Comparison of ENCODE assay signal across 8 cellular contexts in genomic region chr19:2048104-2048958, GRCh38. TPM values are rescaled to one million over a fixed set of nuclear protein-coding genes. Genes with fewer than 3 reads are reported as not detected.
DNase-seq lines count a peak whose midpoint lies in the region; ATAC-seq and TF ChIP-seq lines count a peak whose summit lies in the region.

No MANE protein-coding gene starts in this region.

- peaks cover 49 to 65% (median 63%) of the 10 kb centered on the region in 11 experiments for H3K36me3 ChIP-seq in BLaER1 treated with 17β-estradiol and CSF1 and Interleukin-3, amounts not matched to agents 10 nM and 100 nM
- H3K36me3 ChIP-seq in OCI-LY7 (ENCODE audit: insufficient read depth, low read length), result peaks cover 49% of the 10 kb centered on the region
- H3K36me3 ChIP-seq in endocrine pancreas (ENCODE audit: control insufficient read depth, insufficient read depth, low read length), result no peaks in the 10 kb centered on the region
- H3K36me3 ChIP-seq in osteoblast (ENCODE audit: insufficient read depth, low read length), result peaks cover 16% of the 10 kb centered on the region

- ATAC-seq in HG03439 (IDR thresholded peaks at IDR 0.05; ENCODE audit: unreplicated experiment), result no peak
- no peak for ATAC-seq in HG03565 (IDR thresholded peaks at IDR 0.05; ENCODE audit: unreplicated experiment)

- H3K9ac ChIP-seq in BLaER1 treated with 17β-estradiol and CSF1 and Interleukin-3, amounts not matched to agents 10 nM and 100 nM, result peak overlapping the region; percentile 78 to 98 (median 90)
- H3K9ac ChIP-seq in endocrine pancreas (ENCODE audit: control insufficient read depth, insufficient read depth, low read length), result peak overlapping the region; percentile 54

- intact Hi-C loops in OCI-LY7 (cut with micrococcal nuclease; ENCODE audit: unreplicated experiment), result no loop called here

- H4K20me1 ChIP-seq in BLaER1 treated with 17β-estradiol and CSF1 and Interleukin-3, amounts not matched to agents 10 nM and 100 nM, result peaks cover 71 to 77% (median 74%) of the 10 kb centered on the region in 11 experiments
- 0 out of 2 replicates have a peak, but pooled peaks cover 6% of the 10 kb centered on the region for H4K20me1 ChIP-seq in OCI-LY7 (ENCODE audit: insufficient read depth, low read length)
- H4K20me1 ChIP-seq in osteoblast (ENCODE audit: insufficient read depth, low read length), result peaks cover 67% of the 10 kb centered on the region

- H3K4me2 ChIP-seq in BLaER1 treated with 17β-estradiol and CSF1 and Interleukin-3, amounts not matched to agents 10 nM and 100 nM, result peak overlapping the region; percentile 91 to 100 (median 99)
- H3K4me2 ChIP-seq in OCI-LY7 (ENCODE audit: low read length), result peak overlapping the region; percentile 93
- no peak overlapping the region for H3K4me2 ChIP-seq in osteoblast (ENCODE audit: insufficient read depth, low read length)

- H3K4me1 ChIP-seq in BLaER1 treated with 17β-estradiol and CSF1 and Interleukin-3, amounts not matched to agents 10 nM and 100 nM, result peaks cover 78 to 85% (median 82%) of the 10 kb centered on the region in 10 experiments
- H3K4me1 ChIP-seq in OCI-LY7 (ENCODE audit: insufficient read depth, low read length, poor library complexity, severe bottlenecking), result peaks cover 54% of the 10 kb centered on the region
- no peaks in the 10 kb centered on the region for H3K4me1 ChIP-seq in endocrine pancreas (ENCODE audit: control insufficient read depth, insufficient read depth, low read length)
- H3K4me1 ChIP-seq in osteoblast (ENCODE audit: insufficient read depth, low read length), result peaks cover 22% of the 10 kb centered on the region

- peak overlapping the region; percentile 87 to 100 (median 100) for H3K4me3 ChIP-seq in BLaER1 treated with 17β-estradiol and CSF1 and Interleukin-3, amounts not matched to agents 10 nM and 100 nM
- peak overlapping the region; percentile 98 for H3K4me3 ChIP-seq in OCI-LY7 (ENCODE audit: low read depth, low read length, poor library complexity, severe bottlenecking)
- no peak overlapping the region for H3K4me3 ChIP-seq in endocrine pancreas (ENCODE audit: control insufficient read depth, insufficient read depth, low read length)
- no peak overlapping the region for H3K4me3 ChIP-seq in osteoblast (ENCODE audit: insufficient read depth, low read length)

- POLR2A ChIA-PET in OCI-LY7 (lab: Charles Lee), result interaction anchor here (0.7 kb wide), 1 partner anchor 13 kb away, joined by 4 read pairs; no protein-coding TSS in a partner anchor

- no peaks in the 10 kb centered on the region for H3K9me3 ChIP-seq in BLaER1 treated with 17β-estradiol and CSF1 and Interleukin-3, amounts not matched to agents 10 nM and 100 nM (replicated peaks in 1 of 11)
- H3K9me3 ChIP-seq in OCI-LY7 (ENCODE audit: low read length) (no peaks in the 10 kb centered on the region), endocrine pancreas (ENCODE audit: control insufficient read depth, low read length) (no peaks in the 10 kb centered on the region), osteoblast (ENCODE audit: low read depth, low read length) (no peaks in the 10 kb centered on the region)

- H3K27ac ChIP-seq in BLaER1 treated with 17β-estradiol and CSF1 and Interleukin-3, amounts not matched to agents 10 nM and 100 nM, result peak overlapping the region; percentile 11 to 92 (median 78); a peak in 20 of 22 replicates
- H3K27ac ChIP-seq in OCI-LY7 (ENCODE audit: low read depth, low read length, poor library complexity, severe bottlenecking) (peak overlapping the region; percentile 16), osteoblast (ENCODE audit: low read depth, low read length) (no peak overlapping the region)

- CTCF ChIA-PET in OCI-LY7 (lab: Charles Lee; ENCODE audit: unreplicated experiment), result interaction anchor here (0.6 kb wide), 1 partner anchor 421 kb away, joined by 12 read pairs; no protein-coding TSS in a partner anchor

- H3K79me2 ChIP-seq in OCI-LY7 (ENCODE audit: insufficient read depth, low read depth, low read length), result peaks cover 30% of the 10 kb centered on the region
- H3K79me2 ChIP-seq in osteoblast (ENCODE audit: insufficient read depth, low read length), result peaks cover 58% of the 10 kb centered on the region

- TF ChIP-seq CTCF in OCI-LY7 (conservative IDR thresholded peaks at IDR 0.05; ENCODE audit: low read length) (no peak), osteoblast (IDR thresholded peaks at IDR 0.05; ENCODE audit: extremely low read depth, low read depth, low read length) (no peak)

- H2AFZ ChIP-seq in OCI-LY7 (ENCODE audit: low read length) (no peak overlapping the region), osteoblast (ENCODE audit: low read length) (no peak overlapping the region)

- H3K9me2 ChIP-seq in OCI-LY7 (ENCODE audit: insufficient read depth, low read length), result no peaks in the 10 kb centered on the region

- H3K27me3 ChIP-seq in BLaER1 treated with 17β-estradiol and CSF1 and Interleukin-3, amounts not matched to agents 10 nM and 100 nM, result no peaks in the 10 kb centered on the region
- H3K27me3 ChIP-seq in endocrine pancreas (ENCODE audit: control insufficient read depth, insufficient read depth, low read length) (no peaks in the 10 kb centered on the region), osteoblast (ENCODE audit: insufficient read depth, low read length) (no peaks in the 10 kb centered on the region)

- BruUV-seq in OCI-LY7 (replicated peaks; lab: Mats Ljungman, UMichigan), result no TSS peak

- DNase-seq in OCI-LY7 (ENCODE audit: low spot score), result no peak
- DNase-seq in osteoblast (ENCODE audit: insufficient read length, low spot score, missing footprints), result peak; percentile 80
- DNase-seq in NCI-H146 treated with DMSO at 0.1 percent for 48 hours (lab: John Stamatoyannopoulos, UW; ENCODE audit: unreplicated experiment), result no peak
- DNase-seq in stimulated activated CD4-positive, alpha-beta T cell treated with anti-CD3 and anti-CD28 coated beads, Interleukin-4, amount 100 ng/mL, for 1 hour, result no peak

RNA-seq across cellular contexts. Expression of gene MKNK2, which starts 2.7 kb away (rescaled TPM):
- 97.0 and 115 TPM in 2 replicates for total RNA-seq in OCI-LY7 (2014; rRNA removed; shearing (Covaris generic))
- total RNA-seq in OCI-LY7 (2022) (200 and 225 TPM in 2 replicates), osteoblast (82.5 and 84.6 TPM in 2 replicates)

RNA-seq across cellular contexts. Expression of gene BTBD2, which starts 32.8 kb away (rescaled TPM):
- total RNA-seq in OCI-LY7 (2014; rRNA removed; shearing (Covaris generic)), result 41.9 and 53.9 TPM in 2 replicates
- total RNA-seq in OCI-LY7 (2022) (91.6 and 109 TPM in 2 replicates), osteoblast (57.5 and 57.8 TPM in 2 replicates)

RNA-seq across cellular contexts. Expression of gene MOB3A, which starts 47.8 kb away (rescaled TPM):
- total RNA-seq in OCI-LY7 (2014; rRNA removed; shearing (Covaris generic)), result 41.7 and 54.6 TPM in 2 replicates
- total RNA-seq in OCI-LY7 (2022), result 87.5 and 111 TPM in 2 replicates
- 34.0 and 35.1 TPM in 2 replicates for total RNA-seq in osteoblast

RNA-seq across cellular contexts. Expression of gene IZUMO4, which starts 48.4 kb away (rescaled TPM):
- total RNA-seq in OCI-LY7 (2014; rRNA removed; shearing (Covaris generic)), result 11.2 and 12.9 TPM in 2 replicates
- 6.1 and 7.3 TPM in 2 replicates for total RNA-seq in OCI-LY7 (2022)
- total RNA-seq in osteoblast, result 0.36 and 2.4 TPM in 2 replicates

Comparison
In these comparisons a context has a peak if more than half of its experiments do, and no peak if none do; other contexts are left out.
1. H3K4me3 ChIP-seq: peak in BLaER1 treated with 17β-estradiol and CSF1 and Interleukin-3, amounts not matched to agents 10 nM and 100 nM (10 of 10) and OCI-LY7 (single experiment); none in endocrine pancreas (single experiment) and osteoblast (single experiment).